14 cellular contexts compared by ENCODE assay signal in the genomic region with DNA sequence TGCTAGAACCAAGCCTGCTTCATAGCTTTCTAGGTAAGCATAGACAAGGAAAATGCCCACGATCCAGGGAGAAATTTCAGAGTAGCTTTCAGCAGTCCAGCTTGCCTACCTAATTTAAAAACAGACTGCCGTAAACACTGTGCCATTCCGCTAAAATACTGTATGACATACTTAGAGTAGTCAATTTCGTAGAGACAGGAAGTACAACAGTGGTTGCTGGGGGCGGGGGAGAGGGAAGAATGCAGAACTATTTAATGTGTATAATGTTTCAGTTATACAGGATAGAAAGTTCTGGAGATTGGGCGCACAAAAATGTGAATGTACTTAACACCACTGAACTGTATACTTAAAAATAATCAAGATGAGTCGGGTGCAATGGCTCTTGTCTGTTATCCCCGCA. TPM values are rescaled to one million over a fixed set of nuclear protein-coding genes. Genes with fewer than 3 reads are reported as not detected.
A peak's percentile ranks its signal among the peaks of the same experiment; 100 is the strongest.
DNase-seq lines count a peak whose midpoint lies in the region; ATAC-seq and TF ChIP-seq lines count a peak whose summit lies in the region.
"Had no signal": no experiment of that assay in that cellular context is flagged by ENCODE, and none has a peak within 500 bp of the region (broad histone marks: within the 10 kb centered on the region; RNA-seq: fewer than 3 reads in every experiment).

No MANE protein-coding gene starts in this region.

- no peaks in the 10 kb centered on the region for H3K27me3 ChIP-seq in layer of hippocampus (ENCODE audit: control insufficient read depth, insufficient read depth, low read length)
- H3K27me3 ChIP-seq: body of pancreas, stomach had no signal

- H3K4me1 Mint-ChIP-seq in activated CD4-positive, alpha-beta memory T cell treated with anti-CD3 and anti-CD28 coated beads for 36 hours (ENCODE audit: low read depth): peaks cover 22% of the 10 kb centered on the region
- peaks cover 18% of the 10 kb centered on the region for H3K4me1 Mint-ChIP-seq in activated CD4-positive, alpha-beta memory T cell treated with anti-CD3 and anti-CD28 coated beads, Interleukin-2, amount 10 ng/mL, durations not matched to agents 7 days and 5 days
- peaks cover 27% of the 10 kb centered on the region for H3K4me1 Mint-ChIP-seq in type B pancreatic cell (ENCODE audit: unreplicated experiment)

- TF ChIP-seq CTCF in type B pancreatic cell (conservative IDR thresholded peaks at IDR 0.05): no peak

- intact Hi-C loops in activated CD4-positive, alpha-beta memory T cell treated with anti-CD3 and anti-CD28 coated beads for 36 hours (cut with micrococcal nuclease): no loop called here

- no peak for ATAC-seq in GM18505 (IDR thresholded peaks at IDR 0.05; ENCODE audit: unreplicated experiment)
- no peak for ATAC-seq in HG03280 (IDR thresholded peaks at IDR 0.05; ENCODE audit: unreplicated experiment)
- ATAC-seq: activated CD4-positive, CD25-positive, alpha-beta regulatory T cell treated with anti-CD3 and anti-CD28 coated beads, Interleukin-2, amount 50 U/mL, for 24 hours; body of pancreas had no signal

- no peaks in the 10 kb centered on the region for H3K27me3 Mint-ChIP-seq in activated CD4-positive, alpha-beta memory T cell treated with anti-CD3 and anti-CD28 coated beads for 36 hours
- no peaks in the 10 kb centered on the region for H3K27me3 Mint-ChIP-seq in activated CD4-positive, alpha-beta memory T cell treated with anti-CD3 and anti-CD28 coated beads, Interleukin-2, amount 10 ng/mL, durations not matched to agents 7 days and 5 days
- H3K27me3 Mint-ChIP-seq in type B pancreatic cell: no peaks in the 10 kb centered on the region

- TF ChIP-seq POLR2A in GM18505 (IDR thresholded peaks at IDR 0.05; ENCODE audit: borderline replicate concordance, extremely low read depth, insufficient read depth, insufficient read length): no peak

- H3K4me3 ChIP-seq in SK-N-MC: no peak overlapping the region
- H3K4me3 ChIP-seq: body of pancreas, lung, stomach had no signal

- H3K4me3 Mint-ChIP-seq in activated CD4-positive, alpha-beta memory T cell treated with anti-CD3 and anti-CD28 coated beads for 36 hours: no peak overlapping the region
- H3K4me3 Mint-ChIP-seq in activated CD4-positive, alpha-beta memory T cell treated with anti-CD3 and anti-CD28 coated beads, Interleukin-2, amount 10 ng/mL, durations not matched to agents 7 days and 5 days: no peak overlapping the region
- no peak overlapping the region for H3K4me3 Mint-ChIP-seq in type B pancreatic cell

- POLR2A ChIA-PET in activated CD4-positive, alpha-beta memory T cell treated with anti-CD3 and anti-CD28 coated beads for 36 hours (lab: Charles Lee): no interaction called here
- POLR2A ChIA-PET in activated CD4-positive, alpha-beta memory T cell treated with anti-CD3 and anti-CD28 coated beads, Interleukin-2, amount 10 ng/mL, durations not matched to agents 7 days and 5 days (lab: Charles Lee): no interaction called here

- peak overlapping the region; percentile 18 for H3K27ac Mint-ChIP-seq in activated CD4-positive, alpha-beta memory T cell treated with anti-CD3 and anti-CD28 coated beads for 36 hours
- no peak overlapping the region for H3K27ac Mint-ChIP-seq in activated CD4-positive, alpha-beta memory T cell treated with anti-CD3 and anti-CD28 coated beads, Interleukin-2, amount 10 ng/mL, durations not matched to agents 7 days and 5 days
- H3K27ac Mint-ChIP-seq in type B pancreatic cell: peak overlapping the region; percentile 53

- H3K27ac ChIP-seq in SK-N-MC (0 out of 2 replicates have a peak overlapping the region, but pooled peaks have one; percentile 26), layer of hippocampus (ENCODE audit: low read depth, low read length) (peak overlapping the region; percentile 13)

- no peaks in the 10 kb centered on the region for H3K36me3 ChIP-seq in SK-N-MC (ENCODE audit: insufficient read depth, low read length)

- H3K36me3 Mint-ChIP-seq in activated CD4-positive, alpha-beta memory T cell treated with anti-CD3 and anti-CD28 coated beads for 36 hours: no peaks in the 10 kb centered on the region
- H3K36me3 Mint-ChIP-seq in activated CD4-positive, alpha-beta memory T cell treated with anti-CD3 and anti-CD28 coated beads, Interleukin-2, amount 10 ng/mL, durations not matched to agents 7 days and 5 days (ENCODE audit: low read depth): no peaks in the 10 kb centered on the region
- peaks cover 19% of the 10 kb centered on the region for H3K36me3 Mint-ChIP-seq in type B pancreatic cell

- H3K9me3 Mint-ChIP-seq in activated CD4-positive, alpha-beta memory T cell treated with anti-CD3 and anti-CD28 coated beads for 36 hours: no peaks in the 10 kb centered on the region
- no peaks in the 10 kb centered on the region for H3K9me3 Mint-ChIP-seq in activated CD4-positive, alpha-beta memory T cell treated with anti-CD3 and anti-CD28 coated beads, Interleukin-2, amount 10 ng/mL, durations not matched to agents 7 days and 5 days
- no peaks in the 10 kb centered on the region for H3K9me3 Mint-ChIP-seq in type B pancreatic cell

- no peak overlapping the region for H3K9ac ChIP-seq in SK-N-MC (ENCODE audit: insufficient read length)

- H3K9me3 ChIP-seq in SK-N-MC (ENCODE audit: low read depth, low read length): no peaks in the 10 kb centered on the region
- H3K9me3 ChIP-seq: body of pancreas, stomach had no signal

- CTCF ChIA-PET in activated CD4-positive, alpha-beta memory T cell treated with anti-CD3 and anti-CD28 coated beads for 36 hours (lab: Charles Lee): interaction anchor here (1.2 kb wide), 1 partner anchor 10 kb away, joined by 4 read pairs; no protein-coding TSS in a partner anchor
- CTCF ChIA-PET in activated CD4-positive, alpha-beta memory T cell treated with anti-CD3 and anti-CD28 coated beads, Interleukin-2, amount 10 ng/mL, durations not matched to agents 7 days and 5 days (lab: Charles Lee): no interaction called here

- peak; percentile 32 for DNase-seq in activated CD4-positive, alpha-beta memory T cell treated with anti-CD3 and anti-CD28 coated beads for 36 hours
- no peak for DNase-seq in activated CD4-positive, alpha-beta memory T cell treated with anti-CD3 and anti-CD28 coated beads, Interleukin-2, amount 10 ng/mL, durations not matched to agents 7 days and 5 days
- DNase-seq in SK-N-MC (ENCODE audit: low read depth, low spot score) (no peak), type B pancreatic cell (ENCODE audit: extremely low spot score, unreplicated experiment) (no peak), HK-2 (ENCODE audit: unreplicated experiment) (no peak)
- DNase-seq: NCI-H2171 treated with DMSO at 0.1 percent for 48 hours; NK-92 treated with Interleukin-12 subunit alpha and Interleukin-12 subunit beta, amount 100 ng/mL, for 24 hours; stomach had no signal

RNA-seq across cellular contexts. Expression of gene C11orf58, which starts 56.7 kb away (rescaled TPM):
- total RNA-seq in activated CD4-positive, alpha-beta memory T cell treated with anti-CD3 and anti-CD28 coated beads for 36 hours: 100 to 1,000 TPM; 132 to 134 TPM
- total RNA-seq in activated CD4-positive, alpha-beta memory T cell treated with anti-CD3 and anti-CD28 coated beads, Interleukin-2, amount 10 ng/mL, durations not matched to agents 7 days and 5 days: 100 to 1,000 TPM; 113 to 124 TPM
- 115 and 148 TPM in 2 replicates for total RNA-seq in type B pancreatic cell (ENCODE audit: low replicate concordance)
